In genomic region chr10:100158044-100158805, GRCh38 we compare ENCODE assay signal across 13 cellular contexts. TPM values are rescaled to one million over a fixed set of nuclear protein-coding genes. Genes with fewer than 3 reads are reported as not detected.
DNase-seq lines count a peak whose midpoint lies in the region; ATAC-seq, FAIRE-seq and TF ChIP-seq lines count a peak whose summit lies in the region.
"Had no signal": no experiment of that assay in that cellular context is flagged by ENCODE, and none has a peak within 500 bp of the region (broad histone marks: within the 10 kb centered on the region; RNA-seq: fewer than 3 reads in every experiment).

No MANE protein-coding gene starts in this region.

- no peaks in the 10 kb centered on the region for H3K4me1 ChIP-seq in HAP-1
- H3K4me1 ChIP-seq: left ventricle myocardium inferior had no signal

- FAIRE-seq in GM12892 (lab: Jason Lieb, UNC), result peak; percentile 90

- H3K4me3 ChIP-seq in HAP-1, result no peak overlapping the region
- H3K4me3 ChIP-seq: left ventricle myocardium inferior, ovary had no signal

- in situ Hi-C loops in HAP-1 (cut with MboI; ENCODE audit: low sequenced_read_pairs), result no loop called here

- no peak for TF ChIP-seq POLR2A in GM12892 (IDR thresholded peaks at IDR 0.05; ENCODE audit: low read depth, low read length)

- DNase-seq in GM12892 (ENCODE audit: insufficient read length) (no peak), NCI-H1417 treated with DMSO at 0.1 percent for 48 hours (lab: John Stamatoyannopoulos, UW) (no peak), HAP-1 (ENCODE audit: low spot score in 2 of 2) (no peak), D341Med (ENCODE audit: low spot score) (no peak)
- no peak for DNase-seq in stimulated activated CD4-positive, alpha-beta T cell treated with anti-CD3 and anti-CD28 coated beads, Interleukin-12 subunit alpha, Interleukin-12 subunit beta, amount 100 ng/mL, for 4 hours
- DNase-seq: aorta, left ventricle myocardium inferior, NCI-H2227 treated with DMSO at 0.1 percent for 48 hours, ovary, trophoblast cell had no signal

- H3K27me3 ChIP-seq in HAP-1 (ENCODE audit: low read depth), result no peaks in the 10 kb centered on the region
- H3K27me3 ChIP-seq: ovary had no signal

- ATAC-seq in GM19372 (IDR thresholded peaks at IDR 0.05; ENCODE audit: low read depth, unreplicated experiment), result peak; percentile 94
- ATAC-seq in HG02840 (IDR thresholded peaks at IDR 0.05; ENCODE audit: low FRiP score, unreplicated experiment), result peak; percentile 84
- ATAC-seq in HG03565 (IDR thresholded peaks at IDR 0.05; ENCODE audit: unreplicated experiment), result peak; percentile 91

- H3K9me3 ChIP-seq in HAP-1, result no peaks in the 10 kb centered on the region
- H3K9me3 ChIP-seq: left ventricle myocardium inferior, ovary had no signal

- peaks cover 30% of the 10 kb centered on the region for H3K36me3 ChIP-seq in HAP-1 (replicated peaks)
- H3K36me3 ChIP-seq: ovary had no signal

RNA-seq across cellular contexts. Expression of gene ERLIN1, which starts 27.6 kb away (rescaled TPM):
- polyA plus RNA-seq in GM12892 (2012; ENCODE audit: missing spikeins), result 13.4 TPM
